In the genomic region with DNA sequence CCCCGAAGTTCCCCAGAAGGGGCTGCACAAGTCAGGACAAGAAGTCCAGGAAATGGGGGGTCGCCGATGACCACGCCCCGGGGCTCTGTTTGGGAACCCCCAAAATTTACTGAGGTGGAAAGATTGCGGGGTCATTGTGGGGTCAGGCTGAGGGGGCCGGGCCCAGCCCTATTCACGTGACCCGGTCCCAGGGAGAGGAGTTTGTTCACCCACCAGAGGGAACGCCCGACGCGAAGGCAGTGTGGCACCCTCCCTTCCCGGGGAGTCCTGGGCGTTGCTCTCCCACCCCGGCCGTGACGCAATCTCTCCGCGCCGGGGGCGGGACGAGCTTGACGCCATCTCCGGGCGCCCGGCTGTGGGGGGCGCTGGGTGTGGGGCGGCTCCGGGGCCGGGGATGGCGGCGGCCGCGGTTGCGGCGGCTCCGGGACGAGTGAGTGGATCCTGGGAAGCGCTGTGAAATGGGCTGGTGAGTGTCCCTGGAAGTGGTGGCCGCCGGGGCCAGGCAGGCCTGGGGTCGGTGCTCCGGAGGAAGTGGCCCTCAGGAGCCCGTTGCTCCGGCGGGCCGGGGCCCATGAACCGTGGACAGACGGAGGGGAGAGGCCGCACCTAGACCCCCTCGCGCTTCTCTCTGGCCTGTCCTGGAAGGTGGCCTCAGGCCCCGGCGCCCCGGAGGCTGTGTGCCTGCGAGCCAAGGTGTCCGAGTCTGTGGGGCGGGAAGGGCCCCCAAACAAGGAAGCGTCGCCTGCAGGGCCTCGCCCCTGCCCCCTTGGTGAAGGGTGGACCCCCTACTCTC, we compare ENCODE assay signal across 8 cellular contexts. TPM values are rescaled to one million over a fixed set of nuclear protein-coding genes. Genes with fewer than 3 reads are reported as not detected.
DNase-seq lines count a peak whose midpoint lies in the region; ATAC-seq and TF ChIP-seq lines count a peak whose summit lies in the region.

A gene with protein sequence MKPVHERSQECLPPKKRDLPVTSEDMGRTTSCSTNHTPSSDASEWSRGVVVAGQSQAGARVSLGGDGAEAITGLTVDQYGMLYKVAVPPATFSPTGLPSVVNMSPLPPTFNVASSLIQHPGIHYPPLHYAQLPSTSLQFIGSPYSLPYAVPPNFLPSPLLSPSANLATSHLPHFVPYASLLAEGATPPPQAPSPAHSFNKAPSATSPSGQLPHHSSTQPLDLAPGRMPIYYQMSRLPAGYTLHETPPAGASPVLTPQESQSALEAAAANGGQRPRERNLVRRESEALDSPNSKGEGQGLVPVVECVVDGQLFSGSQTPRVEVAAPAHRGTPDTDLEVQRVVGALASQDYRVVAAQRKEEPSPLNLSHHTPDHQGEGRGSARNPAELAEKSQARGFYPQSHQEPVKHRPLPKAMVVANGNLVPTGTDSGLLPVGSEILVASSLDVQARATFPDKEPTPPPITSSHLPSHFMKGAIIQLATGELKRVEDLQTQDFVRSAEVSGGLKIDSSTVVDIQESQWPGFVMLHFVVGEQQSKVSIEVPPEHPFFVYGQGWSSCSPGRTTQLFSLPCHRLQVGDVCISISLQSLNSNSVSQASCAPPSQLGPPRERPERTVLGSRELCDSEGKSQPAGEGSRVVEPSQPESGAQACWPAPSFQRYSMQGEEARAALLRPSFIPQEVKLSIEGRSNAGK (plus strand): TSS at position 338 of the 793 bp plus-strand sequence. CDS start 3,765 bp downstream, outside the sequence.

- H3K4me1 ChIP-seq in endodermal cell (ENCODE audit: control insufficient read depth, insufficient read depth, low read length), result peaks cover 4% of the 10 kb centered on the region

- WGBS in endodermal cell (ENCODE audit: insufficient coverage in 1 of 2, insufficient read length in 1 of 2), 2 experiments, result 0% methylated on average over 23 to 62 of the region's 62 CpGs

- H3K27ac Mint-ChIP-seq in activated CD8-positive, alpha-beta memory T cell treated with anti-CD3 and anti-CD28 coated beads, Interleukin-2, amount 10 ng/mL, durations not matched to agents 7 days and 5 days, result peak within 1 kb of the TSS; percentile 95
- peak within 1 kb of the TSS; percentile 97 for H3K27ac Mint-ChIP-seq in endodermal cell

- CTCF ChIA-PET in activated CD8-positive, alpha-beta memory T cell treated with anti-CD3 and anti-CD28 coated beads, Interleukin-2, amount 10 ng/mL, durations not matched to agents 7 days and 5 days (lab: Charles Lee), result interaction anchor here (0.8 to 3.5 kb wide), 6 partner anchors 12 to 116 kb away, joined by 3 to 29 read pairs (median 3); partner anchors contain the start of genes AP1G1, IST1 and ZNF821

- H3K27me3 Mint-ChIP-seq in activated CD8-positive, alpha-beta memory T cell treated with anti-CD3 and anti-CD28 coated beads, Interleukin-2, amount 10 ng/mL, durations not matched to agents 7 days and 5 days, result no peaks in the 10 kb centered on the region
- H3K27me3 Mint-ChIP-seq in endodermal cell (ENCODE audit: insufficient read depth), result peaks cover 2% of the 10 kb centered on the region

- peaks cover 24% of the 10 kb centered on the region for H3K36me3 Mint-ChIP-seq in activated CD8-positive, alpha-beta memory T cell treated with anti-CD3 and anti-CD28 coated beads, Interleukin-2, amount 10 ng/mL, durations not matched to agents 7 days and 5 days
- H3K36me3 Mint-ChIP-seq in endodermal cell (ENCODE audit: low read depth), result peaks cover 19% of the 10 kb centered on the region

- peak within 1 kb of the TSS; percentile 87 for H3K9ac ChIP-seq in endodermal cell (ENCODE audit: extremely low read depth, low read length, poor library complexity, severe bottlenecking)

- H3K4me3 Mint-ChIP-seq in activated CD8-positive, alpha-beta memory T cell treated with anti-CD3 and anti-CD28 coated beads, Interleukin-2, amount 10 ng/mL, durations not matched to agents 7 days and 5 days, result peak within 1 kb of the TSS; percentile 86
- H3K4me3 Mint-ChIP-seq in endodermal cell, result peak within 1 kb of the TSS; percentile 86

- no peak within 1 kb of the TSS for H3K27ac ChIP-seq in endodermal cell (ENCODE audit: low read depth, low read length)

- DNase-seq in COLO668 (lab: John Stamatoyannopoulos, UW; ENCODE audit: unreplicated experiment) (peak; percentile 93), HS-27A (ENCODE audit: low read depth) (peak; percentile 72), NOMO-1 treated with DMSO at 0.1 percent for 48 hours (lab: John Stamatoyannopoulos, UW; ENCODE audit: unreplicated experiment) (peak; percentile 86), endodermal cell (peak; percentile 94), mesenteric fat pad (ENCODE audit: low spot score) (peak; percentile 98)
- peak; percentile 95 for DNase-seq in activated CD8-positive, alpha-beta memory T cell treated with anti-CD3 and anti-CD28 coated beads, Interleukin-2, amount 10 ng/mL, durations not matched to agents 7 days and 5 days
- peak; percentile 84 for DNase-seq in stimulated activated CD8-positive, alpha-beta memory T cell treated with anti-CD3 and anti-CD28 coated beads, Interleukin-15, amount 100 ng/mL, for 1 hour (ENCODE audit: low read depth)

- peak; percentile 48 for ATAC-seq in GM19468 (IDR thresholded peaks at IDR 0.05; ENCODE audit: extremely low read depth, unreplicated experiment)
- peak; percentile 94 for ATAC-seq in activated CD8-positive, alpha-beta memory T cell treated with anti-CD3 and anti-CD28 coated beads, Interleukin-2, amount 10 ng/mL, durations not matched to agents 7 days and 5 days

- H3K36me3 ChIP-seq in endodermal cell (ENCODE audit: control insufficient read depth, insufficient read depth, low read length), result peaks cover 30% of the 10 kb centered on the region

- no peak for TF ChIP-seq CTCF in endodermal cell (conservative IDR thresholded peaks at IDR 0.05)

- peaks cover 55% of the 10 kb centered on the region for H3K4me1 Mint-ChIP-seq in activated CD8-positive, alpha-beta memory T cell treated with anti-CD3 and anti-CD28 coated beads, Interleukin-2, amount 10 ng/mL, durations not matched to agents 7 days and 5 days
- H3K4me1 Mint-ChIP-seq in endodermal cell, result peaks cover 12% of the 10 kb centered on the region

- no peaks in the 10 kb centered on the region for H3K9me3 Mint-ChIP-seq in activated CD8-positive, alpha-beta memory T cell treated with anti-CD3 and anti-CD28 coated beads, Interleukin-2, amount 10 ng/mL, durations not matched to agents 7 days and 5 days (ENCODE audit: low read depth)
- H3K9me3 Mint-ChIP-seq in endodermal cell, result no peaks in the 10 kb centered on the region

- peak within 1 kb of the TSS; percentile 91 for H3K4me3 ChIP-seq in endodermal cell (ENCODE audit: low read length)

- H3K27me3 ChIP-seq in endodermal cell (ENCODE audit: control insufficient read depth, insufficient read depth, low read length, poor library complexity, severe bottlenecking), result no peaks in the 10 kb centered on the region

- H3K9me3 ChIP-seq in endodermal cell (ENCODE audit: control insufficient read depth, low read length), result no peaks in the 10 kb centered on the region

RNA-seq across cellular contexts. Expression of the gene that starts here (rescaled TPM):
- 10 to 100 TPM; 23.7 to 24.1 TPM for total RNA-seq in activated CD8-positive, alpha-beta memory T cell treated with anti-CD3 and anti-CD28 coated beads, Interleukin-2, amount 10 ng/mL, durations not matched to agents 7 days and 5 days
- total RNA-seq in endodermal cell (10 to 100 TPM; 28.9 to 30.7 TPM), mesenteric fat pad (44.4 TPM)
- polyA plus RNA-seq in endodermal cell (2013, experiment 1 of 2), result 16.6 TPM
- 17.4 TPM for polyA plus RNA-seq in endodermal cell (2013, experiment 2 of 2)
